In genomic region chr22:26783886-26784285, GRCh38 we compare ENCODE assay signal across 13 cellular contexts.
"Had no signal": no experiment of that assay in that cellular context is flagged by ENCODE, and none has a peak within 500 bp of the region (broad histone marks: within the 10 kb centered on the region; RNA-seq: fewer than 3 reads in every experiment).

No MANE protein-coding gene starts in this region.

- H3K27me3 Mint-ChIP-seq: activated CD4-positive, alpha-beta T cell treated with anti-CD3 and anti-CD28 coated beads for 36 hours; activated CD8-positive, alpha-beta T cell treated with anti-CD3 and anti-CD28 coated beads for 36 hours had no signal

- H3K9me3 ChIP-seq: colonic mucosa, pancreas, uterus had no signal

- H3K36me3 ChIP-seq: colonic mucosa, uterus had no signal

- H3K9me3 Mint-ChIP-seq: immature natural killer cell had no signal

- H3K4me3 Mint-ChIP-seq: activated CD4-positive, alpha-beta T cell treated with anti-CD3 and anti-CD28 coated beads for 36 hours; activated CD8-positive, alpha-beta T cell treated with anti-CD3 and anti-CD28 coated beads for 36 hours; immature natural killer cell had no signal

- DNase-seq: activated CD4-positive, alpha-beta T cell treated with anti-CD3 and anti-CD28 coated beads for 36 hours; activated CD8-positive, alpha-beta memory T cell treated with anti-CD3 and anti-CD28 coated beads, Interleukin-2, amount 50 U/mL, for 4 hours; activated CD8-positive, alpha-beta T cell treated with anti-CD3 and anti-CD28 coated beads for 36 hours; activated naive CD4-positive, alpha-beta T cell treated with Interleukin-2 at 50 U/mL for 16 hours; colonic mucosa; effector CD8-positive, alpha-beta T cell; immature natural killer cell; left cardiac atrium; pancreas; stimulated activated CD4-positive, alpha-beta T cell treated with anti-CD3 and anti-CD28 coated beads, Interleukin-4, amount 100 ng/mL, for 4 hours; stomach; uterus had no signal

- H3K27ac ChIP-seq: colonic mucosa, gastroesophageal sphincter, pancreas, stomach, uterus had no signal

- H3K27me3 ChIP-seq: colonic mucosa, gastroesophageal sphincter, pancreas, stomach, uterus had no signal

- H3K27ac Mint-ChIP-seq: activated CD4-positive, alpha-beta T cell treated with anti-CD3 and anti-CD28 coated beads for 36 hours; activated CD8-positive, alpha-beta T cell treated with anti-CD3 and anti-CD28 coated beads for 36 hours had no signal

- H3K4me1 ChIP-seq: colonic mucosa, gastroesophageal sphincter, pancreas, stomach, uterus had no signal

- H3K4me3 ChIP-seq: colonic mucosa, gastroesophageal sphincter, pancreas, stomach, uterus had no signal
